ENCODE assay signal across 8 cellular contexts in the genomic region with DNA sequence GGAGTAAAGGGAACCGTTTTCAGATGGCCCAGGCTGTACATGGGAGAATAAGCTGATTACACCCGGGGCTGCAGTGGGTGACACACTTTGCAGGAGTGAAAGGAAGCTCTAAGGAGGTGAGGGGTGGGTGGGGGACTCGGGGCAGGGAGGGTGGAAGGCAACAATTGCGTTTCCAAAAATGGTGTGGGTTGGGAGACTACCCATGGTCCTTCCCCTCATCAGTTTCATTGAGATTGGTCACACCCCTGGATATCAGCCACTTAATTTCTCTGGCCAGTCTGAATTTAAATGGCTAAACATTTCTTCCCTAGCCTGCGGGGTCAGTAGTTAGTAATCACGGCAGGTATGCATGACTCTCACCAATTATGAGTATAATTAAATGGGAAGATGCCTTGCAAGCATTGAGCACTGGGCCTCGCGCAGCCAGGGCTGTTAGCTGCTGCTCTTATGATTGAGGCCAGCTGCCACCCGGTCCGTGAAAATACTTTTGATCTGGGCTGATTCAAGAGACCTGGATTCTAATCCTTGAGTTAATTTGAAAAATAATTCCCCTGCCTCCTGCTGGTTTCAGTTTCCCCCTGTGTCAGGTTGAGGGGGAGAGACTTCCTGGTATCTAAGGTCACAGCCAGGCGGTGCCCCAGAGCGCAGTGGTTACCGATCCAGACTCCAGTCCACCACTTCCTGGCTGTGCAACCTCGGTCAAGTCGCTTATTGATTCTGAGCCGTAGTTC. TPM values are rescaled to one million over a fixed set of nuclear protein-coding genes. Genes with fewer than 3 reads are reported as not detected.
DNase-seq lines count a peak whose midpoint lies in the region; ATAC-seq, FAIRE-seq and TF ChIP-seq lines count a peak whose summit lies in the region.

No MANE protein-coding gene starts in this region.

- BruUV-seq in endothelial cell of umbilical vein (replicated peaks; lab: Mats Ljungman, UMichigan): no TSS peak

- peak; percentile 55 for DNase-seq in Right ventricle myocardium superior
- no peak for DNase-seq in right atrium auricular region (ENCODE audit: low spot score)
- peak; percentile 33 to 73 (median 50) for DNase-seq in T-helper 1 cell
- DNase-seq in endothelial cell of umbilical vein (ENCODE audit: low read depth, low spot score): no peak
- no peak for DNase-seq in OCI-M2 (lab: John Stamatoyannopoulos, UW; ENCODE audit: unreplicated experiment)
- DNase-seq in middle frontal gyrus (ENCODE audit: extremely low spot score, low spot score): no peak

- H3K27ac ChIP-seq in right atrium auricular region: no peak overlapping the region
- no peak overlapping the region for H3K27ac ChIP-seq in endothelial cell of umbilical vein (ENCODE audit: insufficient read depth, low read depth, low read length)

- TF ChIP-seq CTCF in right atrium auricular region (IDR thresholded peaks at IDR 0.05): no peak
- TF ChIP-seq CTCF in endothelial cell of umbilical vein (IDR thresholded peaks at IDR 0.05; ENCODE audit: extremely low read depth in 1 of 2, insufficient read depth in 1 of 2, low read depth in 1 of 2, low read length in 2 of 2): no peak

- no peak overlapping the region for H3K4me3 ChIP-seq in right atrium auricular region
- H3K4me3 ChIP-seq in endothelial cell of umbilical vein (replicated peaks in 1 of 3; ENCODE audit: insufficient read depth in 1 of 3, low read depth in 1 of 3, low read length in 3 of 3): no peak overlapping the region

- POLR2A ChIA-PET in endothelial cell of umbilical vein (lab: Charles Lee): no interaction called here

- H3K27me3 ChIP-seq in right atrium auricular region: no peaks in the 10 kb centered on the region
- no peaks in the 10 kb centered on the region for H3K27me3 ChIP-seq in endothelial cell of umbilical vein (ENCODE audit: control insufficient read depth in 2 of 2, insufficient read depth in 2 of 2, low read length in 2 of 2)

- H3K4me2 ChIP-seq in endothelial cell of umbilical vein (ENCODE audit: insufficient read depth, low read length): peak overlapping the region; percentile 27

- no peak for TF ChIP-seq POLR2A in endothelial cell of umbilical vein (IDR thresholded peaks at IDR 0.05; ENCODE audit: low read depth, low read length)

- no peaks in the 10 kb centered on the region for H3K36me3 ChIP-seq in right atrium auricular region
- H3K36me3 ChIP-seq in endothelial cell of umbilical vein (ENCODE audit: control insufficient read depth in 2 of 2, extremely low read depth in 1 of 2, insufficient read depth in 2 of 2, low read length in 2 of 2): no peaks in the 10 kb centered on the region

- no peak overlapping the region for H3K9ac ChIP-seq in endothelial cell of umbilical vein (replicated peaks; ENCODE audit: extremely low read depth, insufficient read depth, low read length)

- H3K4me1 ChIP-seq in right atrium auricular region: peaks cover 0 to 70% of the 10 kb centered on the region in 2 donors
- peaks cover 8% of the 10 kb centered on the region for H3K4me1 ChIP-seq in endothelial cell of umbilical vein (ENCODE audit: control insufficient read depth, extremely low read depth, insufficient read depth, low read length)

- H3K9me3 ChIP-seq in right atrium auricular region (no peaks in the 10 kb centered on the region), endothelial cell of umbilical vein (replicated peaks; ENCODE audit: control insufficient read depth, insufficient read depth, low read length) (no peaks in the 10 kb centered on the region)

- no peaks in the 10 kb centered on the region for H3K9me1 ChIP-seq in endothelial cell of umbilical vein (replicated peaks; ENCODE audit: control insufficient read depth, extremely low read depth, insufficient read depth, low read length)

- peaks cover 7% of the 10 kb centered on the region for H3K79me2 ChIP-seq in endothelial cell of umbilical vein (ENCODE audit: control insufficient read depth, insufficient read depth, low read length)

- intact Hi-C loops in Right ventricle myocardium superior (cut with DNase I): no loop called here
- intact Hi-C loops in endothelial cell of umbilical vein (cut with micrococcal nuclease): no loop called here

- peak; percentile 26 for FAIRE-seq in endothelial cell of umbilical vein (lab: Jason Lieb, UNC)

- no peaks in the 10 kb centered on the region for H4K20me1 ChIP-seq in endothelial cell of umbilical vein (replicated peaks; ENCODE audit: control insufficient read depth, extremely low read depth, insufficient read depth, low read length)

- ATAC-seq in Right ventricle myocardium superior (ENCODE audit: poor library complexity): peak; percentile 47
- peak; percentile 52 for ATAC-seq in HG02981 (IDR thresholded peaks at IDR 0.05; ENCODE audit: unreplicated experiment)
- ATAC-seq in HG03045 (IDR thresholded peaks at IDR 0.05; ENCODE audit: unreplicated experiment): no peak

- CTCF ChIA-PET in endothelial cell of umbilical vein (lab: Charles Lee): interaction anchor here (0.6 to 1.5 kb wide), 5 partner anchors 17 to 222 kb away, joined by 3 to 4 read pairs (median 3); a partner anchor contains a TSS

- dilution Hi-C loops in endothelial cell of umbilical vein (cut with MboI; ENCODE audit: extremely low pct_ligation_motif_present, low sequenced_read_pairs): no loop called here

- H2AFZ ChIP-seq in endothelial cell of umbilical vein (ENCODE audit: low read depth, low read length): no peak overlapping the region

TF ChIP-seq in endothelial cell of umbilical vein, 7 proteins besides CTCF, POLR2A, EP300 and RAD21:
- TF ChIP-seq GATA2 (IDR thresholded peaks at IDR 0.05; ENCODE audit: insufficient read depth, insufficient read length, low read depth, low read length) (no peak), JUN (IDR thresholded peaks at IDR 0.05; ENCODE audit: borderline replicate concordance, insufficient read depth, insufficient read length, low read depth) (no peak), MYC (IDR thresholded peaks at IDR 0.05; ENCODE audit: low read depth, low read length) (no peak), POLR2AphosphoS5 (IDR thresholded peaks at IDR 0.05; ENCODE audit: insufficient read depth, low read depth, low read length) (no peak), FOS (IDR thresholded peaks at IDR 0.05; ENCODE audit: borderline replicate concordance, insufficient read depth, low read length) (no peak), EZH2 (IDR thresholded peaks at IDR 0.05; ENCODE audit: borderline replicate concordance, low read depth, low read length, severe bottlenecking) (no peak)
- TF ChIP-seq, protein P1, sequence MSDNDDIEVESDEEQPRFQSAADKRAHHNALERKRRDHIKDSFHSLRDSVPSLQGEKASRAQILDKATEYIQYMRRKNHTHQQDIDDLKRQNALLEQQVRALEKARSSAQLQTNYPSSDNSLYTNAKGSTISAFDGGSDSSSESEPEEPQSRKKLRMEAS (IDR thresholded peaks at IDR 0.05; ENCODE audit: insufficient read depth, insufficient read length): no peak

RNA-seq across cellular contexts. Expression of a gene that starts 23.3 kb away (rescaled TPM):
- 13.5 TPM for total RNA-seq in Right ventricle myocardium superior
- 10 to 100 TPM; 81.5 to 85.9 TPM for total RNA-seq in right atrium auricular region
- 33.8 and 38.0 TPM in 2 replicates for total RNA-seq in endothelial cell of umbilical vein
- 24.8 and 25.7 TPM in 2 replicates for polyA plus RNA-seq in endothelial cell of umbilical vein
- 16.9 and 19.1 TPM in 2 replicates for polyA plus RNA-seq in endothelial cell of umbilical vein (2011; cell fraction: cytosol; rRNA removed)
- 51.5 and 59.3 TPM in 2 replicates for polyA plus RNA-seq in endothelial cell of umbilical vein (2011; cell fraction: nucleus; rRNA removed)
- polyA plus RNA-seq in endothelial cell of umbilical vein (2012): 13.7 and 19.6 TPM in 2 replicates
- polyA minus RNA-seq in endothelial cell of umbilical vein: 75.0 and 82.1 TPM in 2 replicates
- 12.4 TPM for polyA minus RNA-seq in endothelial cell of umbilical vein (2011; cell fraction: cytosol; rRNA and poly(A)+ RNA removed)
- 47.6 and 56.2 TPM in 2 replicates for polyA minus RNA-seq in endothelial cell of umbilical vein (2011; cell fraction: nucleus; rRNA and poly(A)+ RNA removed)

Comparison
In these comparisons a context has a peak if more than half of its experiments do, and no peak if none do; other contexts are left out.
1. DNase-seq: peak in Right ventricle myocardium superior (single experiment) and T-helper 1 cell (5 of 5); none in right atrium auricular region (single experiment), endothelial cell of umbilical vein (single experiment), OCI-M2 (single experiment) and middle frontal gyrus (single experiment).